Comparison of ENCODE assay signal across 8 cellular contexts in genomic region chr2:112500850-112501484, GRCh38. TPM values are rescaled to one million over a fixed set of nuclear protein-coding genes. Genes with fewer than 3 reads are reported as not detected.
DNase-seq lines count a peak whose midpoint lies in the region; ATAC-seq and TF ChIP-seq lines count a peak whose summit lies in the region.
"Not testable (repeated sequence)": the region's sequence is repeated elsewhere in the genome, so short reads cannot be mapped to it uniquely, and the experiment has no call there.

No MANE protein-coding gene starts in this region.

- intact Hi-C loops in Right ventricle myocardium superior (cut with DNase I) = not testable (repeated sequence)

- H3K27ac ChIP-seq in brain microvascular endothelial cell; osteoblast (ENCODE audit: low read depth, low read length): not testable (repeated sequence)

- ATAC-seq in activated CD4-positive, CD25-positive, alpha-beta regulatory T cell treated with anti-CD3 and anti-CD28 coated beads, Interleukin-2, amount 50 U/mL, for 24 hours = peak; percentile 44 to 55
- peak; percentile 70 for ATAC-seq in Right ventricle myocardium superior (ENCODE audit: poor library complexity)

- H3K27ac Mint-ChIP-seq in type B pancreatic cell = not testable (repeated sequence)

- not testable (repeated sequence) for H3K4me3 Mint-ChIP-seq in type B pancreatic cell

- DNase-seq in EH (ENCODE audit: low read depth) (peak; percentile 44), HT1080 (ENCODE audit: low read depth) (peak; percentile 58), NOMO-1 (lab: John Stamatoyannopoulos, UW; ENCODE audit: unreplicated experiment in 2 of 2) (peak; percentile 2 to 17), brain microvascular endothelial cell (peak; percentile 29), osteoblast (ENCODE audit: insufficient read length, low spot score, missing footprints) (peak; percentile 69)
- not testable (repeated sequence) for DNase-seq in Right ventricle myocardium superior; type B pancreatic cell (ENCODE audit: extremely low spot score, unreplicated experiment)

- peak; percentile 29 for TF ChIP-seq CTCF in brain microvascular endothelial cell (IDR thresholded peaks at IDR 0.05; ENCODE audit: low read depth, low read length, missing control alignments)
- TF ChIP-seq CTCF in osteoblast (IDR thresholded peaks at IDR 0.05; ENCODE audit: extremely low read depth, low read depth, low read length) = peak; percentile 29
- peak; percentile 43 for TF ChIP-seq CTCF in type B pancreatic cell (conservative IDR thresholded peaks at IDR 0.05)

- H3K9me3 Mint-ChIP-seq in type B pancreatic cell = not testable (repeated sequence)

- not testable (repeated sequence) for H3K27me3 Mint-ChIP-seq in type B pancreatic cell

- H3K4me2 ChIP-seq in osteoblast (ENCODE audit: insufficient read depth, low read length) = not testable (repeated sequence)

- H2AFZ ChIP-seq in osteoblast (ENCODE audit: low read length) = not testable (repeated sequence)

- H3K36me3 ChIP-seq in brain microvascular endothelial cell (replicated peaks) = peaks cover 11% of the 10 kb centered on the region
- H3K36me3 ChIP-seq in osteoblast (ENCODE audit: insufficient read depth, low read length) = peaks cover 14% of the 10 kb centered on the region

- H3K4me1 Mint-ChIP-seq in type B pancreatic cell (ENCODE audit: unreplicated experiment) = not testable (repeated sequence)

- H3K4me3 ChIP-seq in brain microvascular endothelial cell (ENCODE audit: low read depth, low read length); osteoblast (ENCODE audit: insufficient read depth, low read length): not testable (repeated sequence)

- H4K20me1 ChIP-seq in osteoblast (ENCODE audit: insufficient read depth, low read length) = not testable (repeated sequence)

- not testable (repeated sequence) for H3K4me1 ChIP-seq in osteoblast (ENCODE audit: insufficient read depth, low read length)

- H3K27me3 ChIP-seq in brain microvascular endothelial cell (replicated peaks); osteoblast (ENCODE audit: insufficient read depth, low read length): not testable (repeated sequence)

- H3K9me3 ChIP-seq in osteoblast (ENCODE audit: low read depth, low read length) = not testable (repeated sequence)

- H3K79me2 ChIP-seq in osteoblast (ENCODE audit: insufficient read depth, low read length) = not testable (repeated sequence)

- H3K36me3 Mint-ChIP-seq in type B pancreatic cell = peaks cover 20% of the 10 kb centered on the region

- in situ Hi-C loops in brain microvascular endothelial cell (cut with HindIII; ENCODE audit: low pct_ligation_motif_present, low sequenced_read_pairs) = not testable (repeated sequence)

RNA-seq across cellular contexts. Expression of gene TTL, which starts 19.0 kb away (rescaled TPM):
- total RNA-seq in HT1080 (2014; rRNA removed; shearing (Covaris generic)) = 48.5 and 50.1 TPM in 2 replicates
- polyA plus RNA-seq in HT1080 (2015; cell fraction: cytosol; rRNA removed) = 35.1 and 39.4 TPM in 2 replicates
- polyA plus RNA-seq in HT1080 (2015; cell fraction: nucleus; rRNA removed) = 37.9 and 40.0 TPM in 2 replicates
- 47.9 TPM for total RNA-seq in Right ventricle myocardium superior
- total RNA-seq in osteoblast = 59.0 and 65.7 TPM in 2 replicates
- total RNA-seq in type B pancreatic cell (ENCODE audit: low replicate concordance) = 17.4 and 58.6 TPM in 2 replicates

RNA-seq across cellular contexts. Expression of gene POLR1B, which starts 41.3 kb away (rescaled TPM):
- total RNA-seq in HT1080 (2014; rRNA removed; shearing (Covaris generic)) = 58.2 and 84.0 TPM in 2 replicates
- polyA plus RNA-seq in HT1080 (2015; cell fraction: cytosol; rRNA removed) = 33.6 and 40.5 TPM in 2 replicates
- 69.2 and 83.0 TPM in 2 replicates for polyA plus RNA-seq in HT1080 (2015; cell fraction: nucleus; rRNA removed)
- total RNA-seq in Right ventricle myocardium superior (9.1 TPM), osteoblast (10.5 and 10.9 TPM in 2 replicates), type B pancreatic cell (ENCODE audit: low replicate concordance) (29.3 and 39.9 TPM in 2 replicates)
